ENCODE assay signal across 18 cellular contexts in the genomic region with DNA sequence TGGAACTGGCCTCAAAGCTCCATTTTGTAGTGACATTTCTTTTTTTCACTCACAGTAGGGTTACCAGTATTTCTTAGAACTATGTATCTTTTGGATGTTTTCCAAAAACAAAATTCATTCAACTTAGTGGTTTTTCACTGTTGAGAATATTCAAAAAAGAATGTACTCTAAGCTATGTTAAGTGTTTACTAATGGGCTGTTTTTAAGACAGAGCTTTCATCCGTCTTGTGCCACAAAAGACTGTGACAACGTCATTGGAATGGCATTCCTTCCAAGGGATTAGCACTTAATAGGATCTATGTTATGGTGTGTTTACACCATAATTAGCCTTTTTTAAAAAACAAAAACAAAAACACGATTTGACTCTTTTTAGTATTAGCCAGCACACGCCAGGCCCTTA.
DNase-seq lines count a peak whose midpoint lies in the region; TF ChIP-seq lines count a peak whose summit lies in the region.
"Had no signal": no experiment of that assay in that cellular context is flagged by ENCODE, and none has a peak within 500 bp of the region (broad histone marks: within the 10 kb centered on the region; RNA-seq: fewer than 3 reads in every experiment).

No MANE protein-coding gene starts in this region.

- no peak overlapping the region for H3K4me3 Mint-ChIP-seq in Calu3 (ENCODE audit: low read depth, unreplicated experiment)
- H3K4me3 Mint-ChIP-seq: CD4-positive, CD25-positive, alpha-beta regulatory T cell; nephron progenitor cell; T-cell had no signal

- no TSS peak for BruUV-seq in Calu3 (replicated peaks; lab: Mats Ljungman, UMichigan)

- no peak overlapping the region for H3K4me3 ChIP-seq in ectodermal cell (ENCODE audit: insufficient read depth, low read depth, low read length)
- H3K4me3 ChIP-seq: heart right ventricle, left ventricle myocardium inferior, tibial artery had no signal

- H3K36me3 ChIP-seq in ectodermal cell (ENCODE audit: control insufficient read depth, insufficient read depth, low read length) = peaks cover 34% of the 10 kb centered on the region

- peaks cover 21% of the 10 kb centered on the region for H3K36me3 Mint-ChIP-seq in Calu3 (ENCODE audit: insufficient read depth, unreplicated experiment)

- intact Hi-C loops in Calu3 (cut with micrococcal nuclease; ENCODE audit: unreplicated experiment) = no loop called here

- no peaks in the 10 kb centered on the region for H3K27me3 ChIP-seq in ectodermal cell (ENCODE audit: control insufficient read depth, insufficient read depth, low read length, poor library complexity, severe bottlenecking)
- H3K27me3 ChIP-seq: heart right ventricle, tibial artery had no signal

- no peaks in the 10 kb centered on the region for H3K9me3 ChIP-seq in ectodermal cell (ENCODE audit: control insufficient read depth, low read length)
- H3K9me3 ChIP-seq: tibial artery had no signal

- H3K27me3 Mint-ChIP-seq in Calu3 (ENCODE audit: unreplicated experiment) = no peaks in the 10 kb centered on the region
- H3K27me3 Mint-ChIP-seq: CD4-positive, CD25-positive, alpha-beta regulatory T cell; T-cell had no signal

- 4 to 7% methylated on average over 3 to 4 of the region's 4 CpGs for WGBS in ectodermal cell, 2 experiments

- H3K4me1 Mint-ChIP-seq in Calu3 (ENCODE audit: low read depth, unreplicated experiment) = no peaks in the 10 kb centered on the region
- H3K4me1 Mint-ChIP-seq: nephron progenitor cell had no signal

- peaks cover 21% of the 10 kb centered on the region for H3K4me1 ChIP-seq in ectodermal cell (ENCODE audit: control insufficient read depth, insufficient read depth, low read length)
- H3K4me1 ChIP-seq: heart right ventricle, left ventricle myocardium inferior, tibial artery had no signal

- DNase-seq in EL = peak; percentile 69
- DNase-seq in NCI-H82 treated with DMSO at 0.1 percent for 48 hours (lab: John Stamatoyannopoulos, UW; ENCODE audit: unreplicated experiment) = peak; percentile 75
- DNase-seq in myocyte (ENCODE audit: low read depth) = peak; percentile 35
- DNase-seq in NCI-H526 (lab: John Stamatoyannopoulos, UW) = no peak
- no peak for DNase-seq in NCI-H1092 treated with DMSO at 0.1 percent for 48 hours (lab: John Stamatoyannopoulos, UW)
- DNase-seq in Calu3 = no peak
- no peak for DNase-seq in DMS 273 (lab: John Stamatoyannopoulos, UW; ENCODE audit: unreplicated experiment)
- DNase-seq: activated naive CD4-positive, alpha-beta T cell treated with Interleukin-2 at 50 U/mL for 16 hours; CD4-positive, CD25-positive, alpha-beta regulatory T cell; heart right ventricle; left ventricle myocardium inferior; NCI-H1105 treated with DMSO at 0.1 percent for 48 hours; nephron progenitor cell; stimulated activated CD4-positive, alpha-beta T cell treated with anti-CD3 and anti-CD28 coated beads, Interleukin-4, amount 100 ng/mL, for 1 hour; T-cell; tibial artery had no signal

- CTCF ChIA-PET in Calu3 (lab: Charles Lee) = no interaction called here

- no peak for TF ChIP-seq CTCF in Calu3 (IDR thresholded peaks at IDR 0.05; ENCODE audit: unreplicated experiment)

- H3K27ac Mint-ChIP-seq in Calu3 (ENCODE audit: unreplicated experiment) = no peak overlapping the region
- H3K27ac Mint-ChIP-seq: nephron progenitor cell, T-cell had no signal

- H3K9me3 Mint-ChIP-seq in Calu3 (ENCODE audit: low read depth, unreplicated experiment) = no peaks in the 10 kb centered on the region
- H3K9me3 Mint-ChIP-seq: T-cell had no signal

- H3K27ac ChIP-seq in ectodermal cell (ENCODE audit: insufficient read depth, low read depth, low read length, poor library complexity, severe bottlenecking) = peak overlapping the region; percentile 91
- H3K27ac ChIP-seq: epithelial cell of prostate, heart right ventricle, left ventricle myocardium inferior, tibial artery had no signal

Comparison
In these comparisons a context has a peak if more than half of its experiments do, and no peak if none do; other contexts are left out.
1. DNase-seq: peak in EL (single experiment), NCI-H82 treated with DMSO at 0.1 percent for 48 hours (single experiment) and myocyte (single experiment); none in NCI-H526 (0 of 2), NCI-H1092 treated with DMSO at 0.1 percent for 48 hours (single experiment), Calu3 (single experiment) and DMS 273 (single experiment).